In the genomic region with DNA sequence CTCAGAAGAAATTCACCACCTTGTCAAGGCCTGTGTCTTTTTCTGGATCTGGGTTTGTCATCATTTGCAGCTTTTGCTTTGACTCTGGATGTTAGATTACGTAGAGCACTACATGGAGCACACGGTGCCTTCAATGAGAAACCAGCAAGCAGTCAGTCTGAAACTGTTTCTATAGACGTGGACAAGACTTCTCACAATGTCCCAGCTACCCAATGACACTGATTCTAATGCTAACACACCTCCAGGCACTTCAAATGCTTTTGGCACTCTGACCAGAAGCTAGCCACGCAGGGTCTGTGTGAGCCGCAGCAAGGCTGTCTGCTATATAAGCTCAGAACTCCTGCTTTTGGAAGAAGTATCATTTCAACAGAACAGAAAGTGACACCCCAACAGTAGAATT, we compare ENCODE assay signal across 17 cellular contexts. TPM values are rescaled to one million over a fixed set of nuclear protein-coding genes. Genes with fewer than 3 reads are reported as not detected.
DNase-seq lines count a peak whose midpoint lies in the region; ATAC-seq, FAIRE-seq and TF ChIP-seq lines count a peak whose summit lies in the region.
"Had no signal": no experiment of that assay in that cellular context is flagged by ENCODE, and none has a peak within 500 bp of the region (broad histone marks: within the 10 kb centered on the region; RNA-seq: fewer than 3 reads in every experiment).

No MANE protein-coding gene starts in this region.

- FAIRE-seq in pancreas (lab: Jason Lieb, UNC) = no peak

- in situ Hi-C loops in mammary epithelial cell (cut with MboI; ENCODE audit: low sequenced_read_pairs in 2 of 2) = no loop called here

- TF ChIP-seq CTCF in breast epithelium (IDR thresholded peaks at IDR 0.05) = no peak
- TF ChIP-seq CTCF in mammary epithelial cell (conservative IDR thresholded peaks at IDR 0.05 in 1 of 2, IDR thresholded peaks at IDR 0.05 in 1 of 2; ENCODE audit: extremely low read depth in 1 of 2, insufficient read depth in 1 of 2, low read depth in 1 of 2, low read length in 2 of 2) = no peak
- no peak for TF ChIP-seq CTCF in type B pancreatic cell (conservative IDR thresholded peaks at IDR 0.05)
- no peak for TF ChIP-seq CTCF in pancreas (IDR thresholded peaks at IDR 0.05)

- no peak overlapping the region for H3K9ac ChIP-seq in mammary epithelial cell (ENCODE audit: insufficient read depth, low read length)

- no peaks in the 10 kb centered on the region for H3K9me3 ChIP-seq in breast epithelium
- no peaks in the 10 kb centered on the region for H3K9me3 ChIP-seq in mammary epithelial cell (replicated peaks; ENCODE audit: insufficient read depth, low read length)
- no peaks in the 10 kb centered on the region for H3K9me3 ChIP-seq in pancreas
- H3K9me3 ChIP-seq: neutrophil had no signal

- dilution Hi-C loops in mammary epithelial cell (cut with HindIII; ENCODE audit: low sequenced_read_pairs) = no loop called here

- WGBS in mammary epithelial cell (ENCODE audit: low coverage, missing lambda C conversion rate) = 100% methylated on average over 3 of the region's 5 CpGs
- WGBS in pancreas, 2 donors = 91 to 97% methylated on average over 5 of the region's 5 CpGs

- no TSS peak for BruUV-seq in mammary epithelial cell (replicated peaks; lab: Mats Ljungman, UMichigan)

- H3K4me3 ChIP-seq in breast epithelium = no peak overlapping the region
- H3K4me3 ChIP-seq in mammary epithelial cell (replicated peaks in 1 of 3; ENCODE audit: insufficient read depth in 1 of 3, low read depth in 2 of 3, low read length in 3 of 3) = no peak overlapping the region
- H3K4me3 ChIP-seq in pancreas = no peak overlapping the region

- H3K36me3 ChIP-seq in breast epithelium = no peaks in the 10 kb centered on the region
- no peaks in the 10 kb centered on the region for H3K36me3 ChIP-seq in mammary epithelial cell (ENCODE audit: insufficient read depth, low read length)
- no peaks in the 10 kb centered on the region for H3K36me3 ChIP-seq in pancreas

- TF ChIP-seq POLR2A in breast epithelium (IDR thresholded peaks at IDR 0.05) = no peak

- H3K27ac ChIP-seq in breast epithelium (peak overlapping the region; percentile 14 to 35), mammary epithelial cell (ENCODE audit: insufficient read depth, low read depth, low read length) (no peak overlapping the region), pancreas (no peak overlapping the region)
- H3K27ac ChIP-seq: neutrophil had no signal

- no peak overlapping the region for H3K4me2 ChIP-seq in mammary epithelial cell (ENCODE audit: insufficient read depth, low read depth, low read length)

- CTCF ChIA-PET in mammary epithelial cell (lab: Charles Lee; ENCODE audit: low non-redundant PET) = no interaction called here

- H3K36me3 Mint-ChIP-seq in activated T-helper 2 cell treated with anti-CD3 and anti-CD28 coated beads, Interferon-gamma antibody, Interleukin-2, Interleukin-4, amounts not matched to agents 10 μg/mL and 5 μg/mL and 100 μg/mL, durations not matched to agents 14 hours and 24 hours and 36 hours (ENCODE audit: low read depth) = peaks cover 55% of the 10 kb centered on the region
- H3K36me3 Mint-ChIP-seq in naive B cell = peaks cover 5% of the 10 kb centered on the region in 2 donors
- peaks cover 5% of the 10 kb centered on the region for H3K36me3 Mint-ChIP-seq in type B pancreatic cell

- no peaks in the 10 kb centered on the region for H4K20me1 ChIP-seq in mammary epithelial cell (ENCODE audit: insufficient read depth, low read length)

- no peaks in the 10 kb centered on the region for H3K27me3 Mint-ChIP-seq in activated T-helper 2 cell treated with anti-CD3 and anti-CD28 coated beads, Interferon-gamma antibody, Interleukin-2, Interleukin-4, amounts not matched to agents 10 μg/mL and 5 μg/mL and 100 μg/mL, durations not matched to agents 14 hours and 24 hours and 36 hours (ENCODE audit: low read depth)
- no peaks in the 10 kb centered on the region for H3K27me3 Mint-ChIP-seq in naive B cell
- H3K27me3 Mint-ChIP-seq in type B pancreatic cell = no peaks in the 10 kb centered on the region

- no peaks in the 10 kb centered on the region for H3K79me2 ChIP-seq in mammary epithelial cell (ENCODE audit: insufficient read depth, low read length)

- H3K27me3 ChIP-seq in breast epithelium (no peaks in the 10 kb centered on the region), mammary epithelial cell (ENCODE audit: insufficient read depth, low read length) (no peaks in the 10 kb centered on the region), pancreas (no peaks in the 10 kb centered on the region)
- H3K27me3 ChIP-seq: neutrophil had no signal

- no peaks in the 10 kb centered on the region for H3K9me3 Mint-ChIP-seq in activated T-helper 2 cell treated with anti-CD3 and anti-CD28 coated beads, Interferon-gamma antibody, Interleukin-2, Interleukin-4, amounts not matched to agents 10 μg/mL and 5 μg/mL and 100 μg/mL, durations not matched to agents 14 hours and 24 hours and 36 hours
- H3K9me3 Mint-ChIP-seq in naive B cell (no peaks in the 10 kb centered on the region), type B pancreatic cell (no peaks in the 10 kb centered on the region)

- no peak overlapping the region for H2AFZ ChIP-seq in mammary epithelial cell (ENCODE audit: low read depth, low read length)

- ATAC-seq in naive B cell (ENCODE audit: low read depth in 2 of 2) (no peak), GM21619 (IDR thresholded peaks at IDR 0.05; ENCODE audit: unreplicated experiment) (no peak), pancreas (no peak)
- ATAC-seq: SK-N-SH treated with all-trans-retinoic acid at 6 μM for 48 hours had no signal

- no peak for DNase-seq in breast epithelium (ENCODE audit: low spot score in 2 of 2)
- no peak for DNase-seq in mammary epithelial cell
- DNase-seq in activated T-helper 2 cell treated with anti-CD3 and anti-CD28 coated beads, Interferon-gamma antibody, Interleukin-2, Interleukin-4, amounts not matched to agents 10 μg/mL and 5 μg/mL and 100 μg/mL, durations not matched to agents 14 hours and 24 hours and 36 hours (ENCODE audit: low spot score) = no peak
- DNase-seq in naive B cell = no peak
- no peak for DNase-seq in type B pancreatic cell (ENCODE audit: extremely low spot score, unreplicated experiment)
- no peak for DNase-seq in NCI-H82 treated with DMSO at 0.1 percent for 48 hours (lab: John Stamatoyannopoulos, UW; ENCODE audit: unreplicated experiment)
- no peak for DNase-seq in pancreas
- DNase-seq: activated CD8-positive, alpha-beta memory T cell treated with anti-CD3 and anti-CD28 coated beads, Interleukin-2, amount 50 U/mL, for 48 hours; H7; KG1; NCI-H1417 treated with DMSO at 0.1 percent for 48 hours; NCI-H510A treated with DMSO at 0.1 percent for 48 hours; OCI-M1; stimulated activated CD4-positive, alpha-beta T cell treated with anti-CD3 and anti-CD28 coated beads, Interleukin-4, amount 100 ng/mL, for 4 hours had no signal

- intact Hi-C loops in breast epithelium (cut with DNase I; ENCODE audit: low total_unique reads) = no loop called here
- intact Hi-C loops in mammary epithelial cell (cut with micrococcal nuclease) = no loop called here
- intact Hi-C loops in activated T-helper 2 cell treated with anti-CD3 and anti-CD28 coated beads, Interferon-gamma antibody, Interleukin-2, Interleukin-4, amounts not matched to agents 10 μg/mL and 5 μg/mL and 100 μg/mL, durations not matched to agents 14 hours and 24 hours and 36 hours (cut with micrococcal nuclease) = loop anchor here (5.0 kb wide), 1 partner anchor 36 kb away; a partner anchor contains a TSS
- intact Hi-C loops in pancreas (cut with DNase I) = no loop called here

- peaks cover 14 to 20% of the 10 kb centered on the region in 2 donors for H3K4me1 ChIP-seq in breast epithelium
- H3K4me1 ChIP-seq in mammary epithelial cell (ENCODE audit: insufficient read depth, low read length) = peaks cover 44% of the 10 kb centered on the region
- H3K4me1 ChIP-seq in pancreas = peaks cover 0 to 9% (median 8%) of the 10 kb centered on the region in 3 donors

- H3K27ac Mint-ChIP-seq in activated T-helper 2 cell treated with anti-CD3 and anti-CD28 coated beads, Interferon-gamma antibody, Interleukin-2, Interleukin-4, amounts not matched to agents 10 μg/mL and 5 μg/mL and 100 μg/mL, durations not matched to agents 14 hours and 24 hours and 36 hours = peak overlapping the region; percentile 38
- H3K27ac Mint-ChIP-seq in naive B cell (peak overlapping the region; percentile 60 to 100 (median 78)), type B pancreatic cell (peak overlapping the region; percentile 46)

- H3K4me3 Mint-ChIP-seq in activated T-helper 2 cell treated with anti-CD3 and anti-CD28 coated beads, Interferon-gamma antibody, Interleukin-2, Interleukin-4, amounts not matched to agents 10 μg/mL and 5 μg/mL and 100 μg/mL, durations not matched to agents 14 hours and 24 hours and 36 hours (ENCODE audit: low read depth) = no peak overlapping the region
- H3K4me3 Mint-ChIP-seq in naive B cell (peak overlapping the region in 5 of 8 donors; percentile 39 to 81 (median 49)), type B pancreatic cell (no peak overlapping the region)

- H3K4me1 Mint-ChIP-seq in activated T-helper 2 cell treated with anti-CD3 and anti-CD28 coated beads, Interferon-gamma antibody, Interleukin-2, Interleukin-4, amounts not matched to agents 10 μg/mL and 5 μg/mL and 100 μg/mL, durations not matched to agents 14 hours and 24 hours and 36 hours (ENCODE audit: low read depth) = peaks cover 60% of the 10 kb centered on the region
- H3K4me1 Mint-ChIP-seq in naive B cell (peaks cover 47 to 81% (median 67%) of the 10 kb centered on the region in 3 donors), type B pancreatic cell (ENCODE audit: unreplicated experiment) (peaks cover 51% of the 10 kb centered on the region)

RNA-seq across cellular contexts. Expression of a gene that starts 38.2 kb away (rescaled TPM):
- total RNA-seq in breast epithelium (10 to 100 TPM; 24.0 to 37.6 (median 25.6) TPM), mammary epithelial cell (10 to 100 TPM in 1 of 2 donors, 1 to 10 TPM in 1; 6.0 to 11.4 TPM), type B pancreatic cell (ENCODE audit: low replicate concordance) (24.5 and 31.4 TPM in 2 replicates), pancreas (10 to 100 TPM in 1 of 6 donors, 1 to 10 TPM in 5; 5.0 to 13.9 (median 5.9) TPM)
- polyA plus RNA-seq in mammary epithelial cell (4.1 TPM), naive B cell (ENCODE audit: low read depth in 6 of 6) (10 to 100 TPM; 24.5 to 48.9 (median 34.1) TPM), pancreas (1 to 10 TPM; 3.8 to 4.6 TPM)
- 24.9 TPM for polyA minus RNA-seq in mammary epithelial cell
- 27.6 and 30.0 TPM in 2 replicates for total RNA-seq in activated T-helper 2 cell treated with anti-CD3 and anti-CD28 coated beads, Interferon-gamma antibody, Interleukin-2, Interleukin-4, amounts not matched to agents 10 μg/mL and 5 μg/mL and 100 μg/mL, durations not matched to agents 14 hours and 24 hours and 36 hours

Comparison
In these comparisons a context has a peak if more than half of its experiments do, and no peak if none do; other contexts are left out.
1. H3K27ac ChIP-seq: peak in breast epithelium (2 of 2); none in mammary epithelial cell (single experiment) and pancreas (0 of 4).
2. H3K4me3 Mint-ChIP-seq: peak in naive B cell (5 of 8); none in activated T-helper 2 cell treated with anti-CD3 and anti-CD28 coated beads, Interferon-gamma antibody, Interleukin-2, Interleukin-4, amounts not matched to agents 10 μg/mL and 5 μg/mL and 100 μg/mL, durations not matched to agents 14 hours and 24 hours and 36 hours (single experiment) and type B pancreatic cell (single experiment).
3. Peak in every context shown above with its lines, with median percentiles within 50 percentile points of each other: H3K27ac Mint-ChIP-seq.